Comparison of ENCODE assay signal across 10 cellular contexts in the genomic region with DNA sequence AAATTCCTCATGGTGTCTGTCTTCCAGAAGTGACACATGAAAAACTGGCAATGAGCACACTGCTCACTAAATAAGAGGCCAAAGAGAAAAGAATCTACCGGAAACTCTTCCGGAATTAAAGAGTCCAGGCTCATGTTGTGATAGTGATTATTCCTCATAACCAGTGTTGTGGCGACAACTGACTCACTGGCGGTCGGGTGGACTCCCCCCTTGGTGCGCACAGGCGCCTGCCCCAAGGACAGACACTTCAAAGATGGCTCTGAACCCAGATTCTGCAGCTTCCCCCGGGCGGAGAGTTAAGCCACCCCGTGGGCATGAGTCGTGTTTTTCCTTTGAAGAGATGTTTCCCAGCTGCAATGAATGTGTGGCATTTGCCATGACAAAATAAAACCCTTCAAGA. TPM values are rescaled to one million over a fixed set of nuclear protein-coding genes. Genes with fewer than 3 reads are reported as not detected.
DNase-seq lines count a peak whose midpoint lies in the region; ATAC-seq and TF ChIP-seq lines count a peak whose summit lies in the region.
"Had no signal": no experiment of that assay in that cellular context is flagged by ENCODE, and none has a peak within 500 bp of the region (broad histone marks: within the 10 kb centered on the region; RNA-seq: fewer than 3 reads in every experiment).

No MANE protein-coding gene starts in this region.

- no peak for ATAC-seq in naive thymus-derived CD8-positive, alpha-beta T cell
- ATAC-seq: CD8-positive, alpha-beta T cell had no signal

- H3K4me1 ChIP-seq in stomach: peaks cover 8 to 31% (median 20%) of the 10 kb centered on the region in 4 donors

- H3K36me3 Mint-ChIP-seq in HFFc6 (ENCODE audit: low read depth): no peaks in the 10 kb centered on the region
- H3K36me3 Mint-ChIP-seq in naive thymus-derived CD8-positive, alpha-beta T cell: no peaks in the 10 kb centered on the region
- H3K36me3 Mint-ChIP-seq: CD8-positive, alpha-beta T cell had no signal

- peaks cover 1% of the 10 kb centered on the region for H3K27me3 Mint-ChIP-seq in HFFc6 (ENCODE audit: insufficient read depth)
- H3K27me3 Mint-ChIP-seq in naive thymus-derived CD8-positive, alpha-beta T cell: peaks cover 0 to 8% (median 2%) of the 10 kb centered on the region in 5 donors

- DNase-seq in AG04450 (ENCODE audit: low read depth, low spot score) (no peak), HFFc6 (peak; percentile 77), myocyte (ENCODE audit: low read depth) (peak; percentile 85), kidney glomerular epithelial cell (lab: John Stamatoyannopoulos, UW) (no peak), NCI-H2227 (lab: John Stamatoyannopoulos, UW; ENCODE audit: unreplicated experiment) (no peak), stomach (no peak)
- DNase-seq in naive thymus-derived CD8-positive, alpha-beta T cell: no peak
- DNase-seq: activated naive CD4-positive, alpha-beta T cell treated with Interleukin-2 at 50 U/mL for 16 hours; CD8-positive, alpha-beta T cell had no signal

- H3K4me3 ChIP-seq in AG04450 (ENCODE audit: low read depth, low read length): no peak overlapping the region
- H3K4me3 ChIP-seq in stomach: no peak overlapping the region

- peak overlapping the region; percentile 74 for H3K27ac Mint-ChIP-seq in HFFc6
- H3K27ac Mint-ChIP-seq in naive thymus-derived CD8-positive, alpha-beta T cell: no peak overlapping the region
- H3K27ac Mint-ChIP-seq: CD8-positive, alpha-beta T cell had no signal

- TF ChIP-seq CTCF in AG04450 (IDR thresholded peaks at IDR 0.05; ENCODE audit: low read depth, low read length): no peak
- no peak for TF ChIP-seq CTCF in HFFc6 (IDR thresholded peaks at IDR 0.05)
- no peak for TF ChIP-seq CTCF in stomach (IDR thresholded peaks at IDR 0.05)

- H3K27ac ChIP-seq in AG04450 (ENCODE audit: low read depth, low read length): peak overlapping the region; percentile 12
- peak overlapping the region; percentile 24 for H3K27ac ChIP-seq in cingulate gyrus (ENCODE audit: low read depth, low read length)
- H3K27ac ChIP-seq in stomach: peak overlapping the region in 2 of 5 donors; percentile 67 to 68

- no peaks in the 10 kb centered on the region for H3K9me3 Mint-ChIP-seq in HFFc6
- no peaks in the 10 kb centered on the region for H3K9me3 Mint-ChIP-seq in naive thymus-derived CD8-positive, alpha-beta T cell
- H3K9me3 Mint-ChIP-seq: CD8-positive, alpha-beta T cell had no signal

- intact Hi-C loops in stomach (cut with DNase I; ENCODE audit: low total_unique reads): loop anchor here (5.0 to 10.0 kb wide), 2 partner anchors 61 to 214 kb away; partner anchors contain the start of gene EEF1AKMT1

- POLR2A ChIA-PET in AG04450 (lab: Yijun Ruan, JAX): no interaction called here
- POLR2A ChIA-PET in naive thymus-derived CD8-positive, alpha-beta T cell (lab: Charles Lee): interaction anchor here (0.6 kb wide), 1 partner anchor 118 kb away, joined by 4 read pairs; no protein-coding TSS in a partner anchor

- TF ChIP-seq POLR2A in stomach (IDR thresholded peaks at IDR 0.05): no peak

- no peaks in the 10 kb centered on the region for H3K36me3 ChIP-seq in stomach

- no peak for TF ChIP-seq EP300 in stomach (IDR thresholded peaks at IDR 0.05)

- peaks cover 2% of the 10 kb centered on the region for H3K27me3 ChIP-seq in AG04450 (ENCODE audit: control insufficient read depth, insufficient read depth, low read length)
- H3K27me3 ChIP-seq in stomach: peaks cover 0 to 12% (median 0%) of the 10 kb centered on the region in 3 donors

- peaks cover 53% of the 10 kb centered on the region for H3K4me1 Mint-ChIP-seq in HFFc6 (ENCODE audit: low read depth)
- H3K4me1 Mint-ChIP-seq in naive thymus-derived CD8-positive, alpha-beta T cell: peaks cover 2 to 11% (median 5%) of the 10 kb centered on the region in 4 donors

- H3K9me3 ChIP-seq in AG04450 (ENCODE audit: control insufficient read depth, insufficient read depth, low read length) (no peaks in the 10 kb centered on the region), stomach (no peaks in the 10 kb centered on the region)

- 64 to 78% (median 66%) methylated on average over 11 of the region's 11 CpGs for WGBS in stomach, 5 donors

- H3K4me3 Mint-ChIP-seq in HFFc6: peak overlapping the region; percentile 72
- H3K4me3 Mint-ChIP-seq in naive thymus-derived CD8-positive, alpha-beta T cell: no peak overlapping the region
- H3K4me3 Mint-ChIP-seq: CD8-positive, alpha-beta T cell had no signal

- CTCF ChIA-PET in AG04450 (lab: Charles Lee): interaction anchor here (0.6 to 8.1 kb wide), 10 partner anchors 10 to 582 kb away, joined by 3 to 94 read pairs (median 4); partner anchors contain the start of gene IL17D

RNA-seq across cellular contexts. Expression of gene IL17D, which starts 10.3 kb away (rescaled TPM):
- polyA plus RNA-seq in AG04450 (2011; rRNA removed): 3.0 and 3.2 TPM in 2 replicates
- polyA minus RNA-seq in AG04450 (2011; rRNA and poly(A)+ RNA removed): 0.39 and 0.46 TPM in 2 replicates
- under 1 TPM; 0.28 to 0.99 (median 0.61) TPM for total RNA-seq in HFFc6 (2021; fragmentation: NEBNext Ultra II Directional; extraction: Animal tissue kit (Norgen Biotek cat#: 25700))
- total RNA-seq in myocyte: 6.4 and 6.9 TPM in 2 replicates
- 6.9 TPM for polyA plus RNA-seq in myocyte (2012)
- total RNA-seq in naive thymus-derived CD8-positive, alpha-beta T cell: under 1 TPM; 0.22 to 0.26 TPM
- under 1 TPM; 0.11 to 0.50 (median 0.16) TPM for polyA plus RNA-seq in naive thymus-derived CD8-positive, alpha-beta T cell
- total RNA-seq in stomach: 1 to 10 TPM in 3 of 5 donors, under 1 TPM in 1, not detected in 1; 0.45 to 3.5 (median 2.1) TPM
- polyA plus RNA-seq in stomach: under 1 TPM in 2 of 3 donors, not detected in 1; 0.65 to 0.68 TPM

Comparison
In these comparisons a context has a peak if more than half of its experiments do, and no peak if none do; other contexts are left out.
1. DNase-seq: peak in HFFc6 (single experiment) and myocyte (single experiment); none in AG04450 (single experiment), kidney glomerular epithelial cell (single experiment), naive thymus-derived CD8-positive, alpha-beta T cell (0 of 10), NCI-H2227 (single experiment) and stomach (single experiment).